In the genomic region with DNA sequence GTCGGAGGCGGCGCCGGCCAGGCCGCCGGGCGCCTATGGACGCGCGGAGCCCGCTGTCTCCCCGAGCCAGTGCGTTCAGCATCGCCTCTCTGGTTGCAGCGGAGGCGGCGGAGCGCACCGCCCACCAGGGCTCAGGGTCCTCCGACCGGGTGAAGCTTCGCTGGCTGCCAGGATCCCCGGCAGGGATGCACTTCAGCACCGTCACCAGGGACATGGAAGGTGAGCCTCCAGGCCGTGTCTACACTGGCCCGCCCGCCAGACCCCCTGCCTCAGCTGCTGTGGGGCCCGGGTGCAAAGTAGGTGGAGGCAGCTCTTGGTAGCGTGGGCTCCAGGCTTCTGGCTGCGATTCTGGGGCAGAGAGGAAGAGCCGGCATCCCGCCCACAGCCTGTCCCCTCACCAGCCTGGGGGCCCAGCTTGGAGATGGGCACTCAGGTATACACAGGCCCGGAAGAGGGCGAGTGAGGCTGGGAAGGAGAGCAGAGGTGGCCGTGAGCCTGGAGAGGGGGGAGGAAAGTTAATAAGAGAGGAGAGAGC, we compare ENCODE assay signal across 14 cellular contexts. TPM values are rescaled to one million over a fixed set of nuclear protein-coding genes. Genes with fewer than 3 reads are reported as not detected.
DNase-seq lines count a peak whose midpoint lies in the region; ATAC-seq, FAIRE-seq and TF ChIP-seq lines count a peak whose summit lies in the region.
"Had no signal": no experiment of that assay in that cellular context is flagged by ENCODE, and none has a peak within 500 bp of the region (broad histone marks: within the 10 kb centered on the region; RNA-seq: fewer than 3 reads in every experiment).

No MANE protein-coding gene starts in this region.

- H3K4me1 ChIP-seq in A549 (peaks cover 4% of the 10 kb centered on the region; the same call in 1 of the 3 replicates), lower lobe of right lung (peaks cover 37% of the 10 kb centered on the region), foreskin keratinocyte (no peaks in the 10 kb centered on the region)

- no peak for ATAC-seq in A549
- no peak for ATAC-seq in lower lobe of right lung
- no peak for ATAC-seq in foreskin keratinocyte
- ATAC-seq: heart left ventricle had no signal

- H3K27ac Mint-ChIP-seq in Calu3 (ENCODE audit: unreplicated experiment) = no peak overlapping the region
- H3K27ac Mint-ChIP-seq in activated T-helper 2 cell treated with anti-CD3 and anti-CD28 coated beads, Interferon-gamma antibody, Interleukin-2, Interleukin-4, amounts not matched to agents 10 μg/mL and 5 μg/mL and 100 μg/mL, durations not matched to agents 14 hours and 24 hours and 36 hours = no peak overlapping the region

- H3K4me2 ChIP-seq in A549 = peak overlapping the region; percentile 59

- peak overlapping the region; percentile 30 for H3K4me3 Mint-ChIP-seq in Calu3 (ENCODE audit: low read depth, unreplicated experiment)
- peak overlapping the region; percentile 54 for H3K4me3 Mint-ChIP-seq in activated T-helper 2 cell treated with anti-CD3 and anti-CD28 coated beads, Interferon-gamma antibody, Interleukin-2, Interleukin-4, amounts not matched to agents 10 μg/mL and 5 μg/mL and 100 μg/mL, durations not matched to agents 14 hours and 24 hours and 36 hours (ENCODE audit: low read depth)

- DNase-seq in A549 (ENCODE audit: low read depth in 1 of 2, low spot score in 1 of 2) (no peak), Calu3 (no peak), lower lobe of right lung (no peak), SKM-1 (lab: John Stamatoyannopoulos, UW; ENCODE audit: unreplicated experiment) (no peak), GM19239 (ENCODE audit: insufficient read length, low spot score) (no peak), NK-92 (lab: John Stamatoyannopoulos, UW; ENCODE audit: unreplicated experiment) (no peak), foreskin keratinocyte (no peak)
- DNase-seq in activated T-helper 2 cell treated with anti-CD3 and anti-CD28 coated beads, Interferon-gamma antibody, Interleukin-2, Interleukin-4, amounts not matched to agents 10 μg/mL and 5 μg/mL and 100 μg/mL, durations not matched to agents 14 hours and 24 hours and 36 hours (ENCODE audit: low spot score) = no peak
- DNase-seq: DMS53; heart left ventricle; stimulated activated CD4-positive, alpha-beta T cell treated with anti-CD3 and anti-CD28 coated beads, Interleukin-4, amount 100 ng/mL, for 24 hours; trophoblast cell had no signal

- TF ChIP-seq POLR2A in A549 (IDR thresholded peaks at IDR 0.05; ENCODE audit: low read length) = no peak

- H3K27ac ChIP-seq in A549 = no peak overlapping the region; a peak in 1 of 6 replicates
- no peak overlapping the region for H3K27ac ChIP-seq in lower lobe of right lung
- no peak overlapping the region for H3K27ac ChIP-seq in foreskin keratinocyte
- H3K27ac ChIP-seq: cardiac muscle cell, heart left ventricle had no signal

- intact Hi-C loops in Calu3 (cut with micrococcal nuclease; ENCODE audit: unreplicated experiment) = no loop called here
- intact Hi-C loops in activated T-helper 2 cell treated with anti-CD3 and anti-CD28 coated beads, Interferon-gamma antibody, Interleukin-2, Interleukin-4, amounts not matched to agents 10 μg/mL and 5 μg/mL and 100 μg/mL, durations not matched to agents 14 hours and 24 hours and 36 hours (cut with micrococcal nuclease) = loop anchor here (5.0 kb wide), 1 partner anchor 42 kb away; no protein-coding TSS in a partner anchor
- intact Hi-C loops in lower lobe of right lung (cut with DNase I) = no loop called here

- TF ChIP-seq RAD21 in A549 (conservative IDR thresholded peaks at IDR 0.05 in 1 of 2, IDR thresholded peaks at IDR 0.05 in 1 of 2) = no peak

- H3K9me3 ChIP-seq in A549 = no peaks in the 10 kb centered on the region
- H3K9me3 ChIP-seq in lower lobe of right lung = no peaks in the 10 kb centered on the region
- H3K9me3 ChIP-seq: heart left ventricle had no signal

- POLR2A ChIA-PET in A549 (lab: Yijun Ruan, JAX) = no interaction called here

- 80% methylated on average over 3 of the region's 35 CpGs for WGBS in A549 (ENCODE audit: missing lambda C conversion rate)

- CTCF ChIA-PET in A549 (lab: Yijun Ruan, JAX) = interaction anchor here (6.2 kb wide), 1 partner anchor 152 kb away, joined by 62 read pairs; no protein-coding TSS in a partner anchor
- CTCF ChIA-PET in Calu3 (lab: Charles Lee) = no interaction called here

- H3K36me3 ChIP-seq in lower lobe of right lung = no peaks in the 10 kb centered on the region
- H3K36me3 ChIP-seq: cardiac muscle cell, heart left ventricle had no signal

- H3K4me1 Mint-ChIP-seq in Calu3 (ENCODE audit: low read depth, unreplicated experiment) = peaks cover 13% of the 10 kb centered on the region
- H3K4me1 Mint-ChIP-seq in activated T-helper 2 cell treated with anti-CD3 and anti-CD28 coated beads, Interferon-gamma antibody, Interleukin-2, Interleukin-4, amounts not matched to agents 10 μg/mL and 5 μg/mL and 100 μg/mL, durations not matched to agents 14 hours and 24 hours and 36 hours (ENCODE audit: low read depth) = peaks cover 19% of the 10 kb centered on the region

- BruUV-seq in Calu3 (replicated peaks; lab: Mats Ljungman, UMichigan) = no TSS peak

- H3K27me3 Mint-ChIP-seq in Calu3 (ENCODE audit: unreplicated experiment) = peaks cover 98% of the 10 kb centered on the region
- H3K27me3 Mint-ChIP-seq in activated T-helper 2 cell treated with anti-CD3 and anti-CD28 coated beads, Interferon-gamma antibody, Interleukin-2, Interleukin-4, amounts not matched to agents 10 μg/mL and 5 μg/mL and 100 μg/mL, durations not matched to agents 14 hours and 24 hours and 36 hours (ENCODE audit: low read depth) = peaks cover 58% of the 10 kb centered on the region

- H3K4me3 ChIP-seq in A549 = no peak overlapping the region
- H3K4me3 ChIP-seq in lower lobe of right lung = peak overlapping the region; percentile 23
- H3K4me3 ChIP-seq: cardiac muscle cell had no signal

- TF ChIP-seq CTCF in A549 (IDR thresholded peaks at IDR 0.05) = no peak
- TF ChIP-seq CTCF in Calu3 (IDR thresholded peaks at IDR 0.05; ENCODE audit: unreplicated experiment) = no peak
- TF ChIP-seq CTCF in lower lobe of right lung (IDR thresholded peaks at IDR 0.05) = no peak
- TF ChIP-seq CTCF in foreskin keratinocyte (conservative IDR thresholded peaks at IDR 0.05) = no peak

- peaks cover 4% of the 10 kb centered on the region for H3K36me3 Mint-ChIP-seq in Calu3 (ENCODE audit: insufficient read depth, unreplicated experiment)
- H3K36me3 Mint-ChIP-seq in activated T-helper 2 cell treated with anti-CD3 and anti-CD28 coated beads, Interferon-gamma antibody, Interleukin-2, Interleukin-4, amounts not matched to agents 10 μg/mL and 5 μg/mL and 100 μg/mL, durations not matched to agents 14 hours and 24 hours and 36 hours (ENCODE audit: low read depth) = peaks cover 6% of the 10 kb centered on the region

- no peak for FAIRE-seq in A549 (lab: Jason Lieb, UNC)
- no peak for FAIRE-seq in GM19239 (lab: Jason Lieb, UNC)

- no peaks in the 10 kb centered on the region for H3K9me3 Mint-ChIP-seq in Calu3 (ENCODE audit: low read depth, unreplicated experiment)
- H3K9me3 Mint-ChIP-seq in activated T-helper 2 cell treated with anti-CD3 and anti-CD28 coated beads, Interferon-gamma antibody, Interleukin-2, Interleukin-4, amounts not matched to agents 10 μg/mL and 5 μg/mL and 100 μg/mL, durations not matched to agents 14 hours and 24 hours and 36 hours = no peaks in the 10 kb centered on the region

- TF ChIP-seq EP300 in A549 (IDR thresholded peaks at IDR 0.05) = no peak

- H3K27me3 ChIP-seq in lower lobe of right lung (ENCODE audit: low read depth) (peaks cover 92% of the 10 kb centered on the region), foreskin keratinocyte (peaks cover 73% of the 10 kb centered on the region)

TF ChIP-seq in A549, 52 proteins besides CTCF, POLR2A, EP300 and RAD21:
- TF ChIP-seq RCOR1 (IDR thresholded peaks at IDR 0.05; ENCODE audit: low read depth, low read length) (no peak), EHF (CRISPR knock-in tag; IDR thresholded peaks at IDR 0.05) (no peak), ZC3H11A (IDR thresholded peaks at IDR 0.05) (no peak), MAFK (IDR thresholded peaks at IDR 0.05; ENCODE audit: partially characterized antibody) (no peak)

RNA-seq across cellular contexts. Expression of a gene that starts 1.1 kb away (rescaled TPM):
- 0.30 and 0.66 TPM in 2 replicates for polyA plus RNA-seq in A549 (2011; rRNA removed)
- 2.2 and 3.6 TPM in 2 replicates for polyA plus RNA-seq in A549 (2012; cell fraction: cytosol; rRNA removed)
- 9.3 and 10.3 TPM in 2 replicates for polyA plus RNA-seq in A549 (2012; cell fraction: nucleus; rRNA removed)
- 2.8 to 3.0 TPM (median 2.9 TPM) in 3 replicates for polyA plus RNA-seq in A549 (2017; fragmentation: RNase III; extraction: RNeasy Plus Mini Kit Qiagen cat#74134 plus additional on column Dnase treatment)
- polyA minus RNA-seq in A549 (2011; rRNA and poly(A)+ RNA removed) = 0.95 and 1.8 TPM in 2 replicates
- not detected in 2 replicates for total RNA-seq in Calu3 (2022)
- total RNA-seq in activated T-helper 2 cell treated with anti-CD3 and anti-CD28 coated beads, Interferon-gamma antibody, Interleukin-2, Interleukin-4, amounts not matched to agents 10 μg/mL and 5 μg/mL and 100 μg/mL, durations not matched to agents 14 hours and 24 hours and 36 hours = 0.09 and 0.32 TPM in 2 replicates
- total RNA-seq in lower lobe of right lung = 13.5 TPM
- total RNA-seq in foreskin keratinocyte = 0.54 and 0.63 TPM in 2 replicates
- 0.51 and 1.3 TPM in 2 replicates for polyA plus RNA-seq in foreskin keratinocyte
- total RNA-seq: H4 had no signal

RNA-seq across cellular contexts. Expression of a gene that starts 36.2 kb away (rescaled TPM):
- polyA plus RNA-seq in A549 (2011; rRNA removed) (0.06 and 0.25 TPM in 2 replicates), A549 (2017; fragmentation: RNase III; extraction: RNeasy Plus Mini Kit Qiagen cat#74134 plus additional on column Dnase treatment) (0.48 to 1.1 TPM (median 0.63 TPM) in 3 replicates), foreskin keratinocyte (0.28 and 0.56 TPM in 2 replicates)
- 1.3 and 2.1 TPM in 2 replicates for polyA plus RNA-seq in A549 (2012; cell fraction: cytosol; rRNA removed)
- 6.6 and 10.5 TPM in 2 replicates for polyA plus RNA-seq in A549 (2012; cell fraction: nucleus; rRNA removed)
- not detected in 2 replicates for polyA minus RNA-seq in A549 (2011; rRNA and poly(A)+ RNA removed)
- total RNA-seq in Calu3 (2022) (not detected in 2 replicates), lower lobe of right lung (2.8 TPM), foreskin keratinocyte (0.21 and 0.54 TPM in 2 replicates)
- not detected in 2 replicates for total RNA-seq in activated T-helper 2 cell treated with anti-CD3 and anti-CD28 coated beads, Interferon-gamma antibody, Interleukin-2, Interleukin-4, amounts not matched to agents 10 μg/mL and 5 μg/mL and 100 μg/mL, durations not matched to agents 14 hours and 24 hours and 36 hours

RNA-seq across cellular contexts. Expression of a gene that starts 45.2 kb away (rescaled TPM):
- polyA plus RNA-seq in A549 (2011; rRNA removed) (4.6 and 5.7 TPM in 2 replicates), A549 (2017; fragmentation: RNase III; extraction: RNeasy Plus Mini Kit Qiagen cat#74134 plus additional on column Dnase treatment) (10.8 to 13.9 TPM (median 12.6 TPM) in 3 replicates), foreskin keratinocyte (4.6 and 6.5 TPM in 2 replicates)
- polyA plus RNA-seq in A549 (2012; cell fraction: cytosol; rRNA removed) = 8.7 and 9.2 TPM in 2 replicates
- polyA plus RNA-seq in A549 (2012; cell fraction: nucleus; rRNA removed) = 26.6 and 30.3 TPM in 2 replicates
- polyA minus RNA-seq in A549 (2011; rRNA and poly(A)+ RNA removed) = 7.7 and 11.8 TPM in 2 replicates
- total RNA-seq in Calu3 (2022) (2.3 and 3.3 TPM in 2 replicates), lower lobe of right lung (9.3 TPM), foreskin keratinocyte (4.8 and 6.1 TPM in 2 replicates)
- 0.71 and 1.5 TPM in 2 replicates for total RNA-seq in activated T-helper 2 cell treated with anti-CD3 and anti-CD28 coated beads, Interferon-gamma antibody, Interleukin-2, Interleukin-4, amounts not matched to agents 10 μg/mL and 5 μg/mL and 100 μg/mL, durations not matched to agents 14 hours and 24 hours and 36 hours
